10 cellular contexts compared by ENCODE assay signal in genomic region chr19:7918615-7919421, GRCh38. TPM values are rescaled to one million over a fixed set of nuclear protein-coding genes. Genes with fewer than 3 reads are reported as not detected.
DNase-seq lines count a peak whose midpoint lies in the region; ATAC-seq and TF ChIP-seq lines count a peak whose summit lies in the region.
"Had no signal": no experiment of that assay in that cellular context is flagged by ENCODE, and none has a peak within 500 bp of the region (broad histone marks: within the 10 kb centered on the region; RNA-seq: fewer than 3 reads in every experiment).

No MANE protein-coding gene starts in this region.

- H3K36me3 Mint-ChIP-seq in CD4-positive, alpha-beta memory T cell = peaks cover 0 to 2% of the 10 kb centered on the region in 2 donors
- peaks cover 2% of the 10 kb centered on the region for H3K36me3 Mint-ChIP-seq in activated naive CD8-positive, alpha-beta T cell treated with anti-CD3 and anti-CD28 coated beads, Interleukin-2, amount 10 ng/mL, durations not matched to agents 7 days and 5 days
- H3K36me3 Mint-ChIP-seq in natural killer cell treated with Interleukin-12 subunit alpha and Interleukin-12 subunit beta and Interleukin-15 and Interleukin-18, amount 100 ng/mL, for 72 hours = no peaks in the 10 kb centered on the region

- H3K4me1 ChIP-seq in CD4-positive, alpha-beta memory T cell (ENCODE audit: insufficient read depth, low read length) = peaks cover 52% of the 10 kb centered on the region
- H3K4me1 ChIP-seq in HEK293 (ENCODE audit: control insufficient read depth, insufficient read depth, low read length) = peaks cover 3% of the 10 kb centered on the region; the same call in 1 of the 2 replicates

- H3K9me3 ChIP-seq in CD4-positive, alpha-beta memory T cell (ENCODE audit: control insufficient read depth in 1 of 2, low read length in 2 of 2) = no peaks in the 10 kb centered on the region
- no peaks in the 10 kb centered on the region for H3K9me3 ChIP-seq in HEK293 (ENCODE audit: control insufficient read depth, insufficient read depth, low read depth, low read length)
- H3K9me3 ChIP-seq: neutrophil had no signal

- peak overlapping the region in 7 of 8 donors; percentile 15 to 94 (median 84) for H3K4me3 Mint-ChIP-seq in CD4-positive, alpha-beta memory T cell
- peak overlapping the region; percentile 82 for H3K4me3 Mint-ChIP-seq in activated naive CD8-positive, alpha-beta T cell treated with anti-CD3 and anti-CD28 coated beads, Interleukin-2, amount 10 ng/mL, durations not matched to agents 7 days and 5 days
- peak overlapping the region; percentile 45 for H3K4me3 Mint-ChIP-seq in natural killer cell treated with Interleukin-12 subunit alpha and Interleukin-12 subunit beta and Interleukin-15 and Interleukin-18, amount 100 ng/mL, for 72 hours

- peaks cover 16 to 27% of the 10 kb centered on the region in 2 donors for H3K27me3 Mint-ChIP-seq in CD4-positive, alpha-beta memory T cell
- H3K27me3 Mint-ChIP-seq in activated naive CD8-positive, alpha-beta T cell treated with anti-CD3 and anti-CD28 coated beads, Interleukin-2, amount 10 ng/mL, durations not matched to agents 7 days and 5 days = peaks cover 43% of the 10 kb centered on the region
- H3K27me3 Mint-ChIP-seq in natural killer cell treated with Interleukin-12 subunit alpha and Interleukin-12 subunit beta and Interleukin-15 and Interleukin-18, amount 100 ng/mL, for 72 hours = peaks cover 6 to 7% of the 10 kb centered on the region in 2 donors

- CTCF ChIA-PET in CD4-positive, alpha-beta memory T cell (lab: Charles Lee; ENCODE audit: partially characterized antibody) = interaction anchor here (1.2 to 7.3 kb wide), 6 partner anchors 11 to 50 kb away, joined by 3 to 66 read pairs (median 16); partner anchors contain the start of genes MAP2K7 and TIMM44
- CTCF ChIA-PET in HEK293 (lab: Yijun Ruan, JAX) = interaction anchor here (0.7 to 3.1 kb wide), 8 partner anchors 10 to 401 kb away, joined by 3 to 25 read pairs (median 3); partner anchors contain the start of genes MAP2K7 and TIMM44

- peak overlapping the region in 2 of 7 donors; percentile 85 to 89 for H3K27ac Mint-ChIP-seq in CD4-positive, alpha-beta memory T cell
- peak overlapping the region; percentile 81 for H3K27ac Mint-ChIP-seq in activated naive CD8-positive, alpha-beta T cell treated with anti-CD3 and anti-CD28 coated beads, Interleukin-2, amount 10 ng/mL, durations not matched to agents 7 days and 5 days
- no peak overlapping the region for H3K27ac Mint-ChIP-seq in natural killer cell treated with Interleukin-12 subunit alpha and Interleukin-12 subunit beta and Interleukin-15 and Interleukin-18, amount 100 ng/mL, for 72 hours

- H3K4me3 ChIP-seq in CD4-positive, alpha-beta memory T cell (ENCODE audit: low read length in 2 of 2) = no peak overlapping the region
- H3K4me3 ChIP-seq in HEK293 (ENCODE audit: low read depth, low read length) = no peak overlapping the region

- POLR2A ChIA-PET in CD4-positive, alpha-beta memory T cell (lab: Charles Lee; ENCODE audit: partially characterized antibody) = interaction anchor here (1.1 to 5.6 kb wide), 7 partner anchors 10 to 1460 kb away, joined by 3 to 82 read pairs (median 21); partner anchors contain the start of genes MAP2K7, SLC25A23 and TIMM44
- POLR2A ChIA-PET in HEK293 (lab: Yijun Ruan, JAX) = interaction anchor here (1.1 to 3.5 kb wide), 11 partner anchors 7 to 87 kb away, joined by 3 to 36 read pairs (median 14); partner anchors contain the start of genes ELAVL1, LRRC8E, MAP2K7 and TIMM44
- POLR2A ChIA-PET in activated naive CD8-positive, alpha-beta T cell treated with anti-CD3 and anti-CD28 coated beads, Interleukin-2, amount 10 ng/mL, durations not matched to agents 7 days and 5 days (lab: Charles Lee) = interaction anchor here (0.7 to 1.9 kb wide), 3 partner anchors 9 to 24 kb away, joined by 3 to 4 read pairs (median 3); partner anchors contain the start of genes MAP2K7 and TIMM44

- H3K4me1 Mint-ChIP-seq in CD4-positive, alpha-beta memory T cell = peaks cover 14 to 59% (median 38%) of the 10 kb centered on the region in 4 donors
- peaks cover 22% of the 10 kb centered on the region for H3K4me1 Mint-ChIP-seq in activated naive CD8-positive, alpha-beta T cell treated with anti-CD3 and anti-CD28 coated beads, Interleukin-2, amount 10 ng/mL, durations not matched to agents 7 days and 5 days
- peaks cover 14 to 17% of the 10 kb centered on the region in 2 donors for H3K4me1 Mint-ChIP-seq in natural killer cell treated with Interleukin-12 subunit alpha and Interleukin-12 subunit beta and Interleukin-15 and Interleukin-18, amount 100 ng/mL, for 72 hours (ENCODE audit: low read depth in 2 of 2)

- peaks cover 13% of the 10 kb centered on the region for H3K27me3 ChIP-seq in CD4-positive, alpha-beta memory T cell (ENCODE audit: insufficient read depth, low read length)

- H3K36me3 ChIP-seq in CD4-positive, alpha-beta memory T cell (ENCODE audit: insufficient read depth, low read length) = peaks cover 15% of the 10 kb centered on the region
- peaks cover 0 to 15% of the 10 kb centered on the region in 2 experiments; a peak in 1 of 3 replicates for H3K36me3 ChIP-seq in HEK293 (ENCODE audit: control insufficient read depth in 2 of 2, insufficient read depth in 1 of 2, low read length in 2 of 2)
- H3K36me3 ChIP-seq: neutrophil had no signal

- peaks cover 0 to 4% (median 0%) of the 10 kb centered on the region in 8 donors for H3K9me3 Mint-ChIP-seq in CD4-positive, alpha-beta memory T cell
- no peaks in the 10 kb centered on the region for H3K9me3 Mint-ChIP-seq in activated naive CD8-positive, alpha-beta T cell treated with anti-CD3 and anti-CD28 coated beads, Interleukin-2, amount 10 ng/mL, durations not matched to agents 7 days and 5 days
- no peaks in the 10 kb centered on the region for H3K9me3 Mint-ChIP-seq in natural killer cell treated with Interleukin-12 subunit alpha and Interleukin-12 subunit beta and Interleukin-15 and Interleukin-18, amount 100 ng/mL, for 72 hours

- DNase-seq in CD4-positive, alpha-beta memory T cell = no peak
- DNase-seq in activated naive CD8-positive, alpha-beta T cell treated with anti-CD3 and anti-CD28 coated beads, Interleukin-2, amount 10 ng/mL, durations not matched to agents 7 days and 5 days = no peak
- no peak for DNase-seq in natural killer cell treated with Interleukin-12 subunit alpha and Interleukin-12 subunit beta and Interleukin-15 and Interleukin-18, amount 100 ng/mL, for 72 hours (ENCODE audit: low spot score)
- DNase-seq in NCI-H526 (lab: John Stamatoyannopoulos, UW) = no peak
- no peak for DNase-seq in effector CD8-positive, alpha-beta T cell (lab: John Stamatoyannopoulos, UW)
- no peak for DNase-seq in NCI-H1092 (lab: John Stamatoyannopoulos, UW)

- H3K27ac ChIP-seq in CD4-positive, alpha-beta memory T cell (ENCODE audit: low read depth, low read length) = no peak overlapping the region
- H3K27ac ChIP-seq in HEK293 (ENCODE audit: extremely low read depth, low read depth, low read length) = no peak overlapping the region

- no peak for TF ChIP-seq CTCF in HEK293 (tag by site-specific recombination; IDR thresholded peaks at IDR 0.05)

- no peak for ATAC-seq in activated naive CD8-positive, alpha-beta T cell treated with anti-CD3 and anti-CD28 coated beads, Interleukin-2, amount 10 ng/mL, durations not matched to agents 7 days and 5 days (ENCODE audit: low read depth)
- ATAC-seq in natural killer cell treated with Interleukin-12 subunit alpha and Interleukin-12 subunit beta and Interleukin-15 and Interleukin-18, amount 100 ng/mL, for 72 hours = no peak
- no peak for ATAC-seq in GM21360 (IDR thresholded peaks at IDR 0.05; ENCODE audit: unreplicated experiment)

- intact Hi-C loops in CD4-positive, alpha-beta memory T cell (cut with micrococcal nuclease) = no loop called here

TF ChIP-seq in HEK293, 187 proteins besides CTCF, POLR2A, EP300 and RAD21:
- no peak for TF ChIP-seq ZNF629 (tag by site-specific recombination; IDR thresholded peaks at IDR 0.05)
- peak; percentile 40; the same call in 1 of the 2 replicates for TF ChIP-seq KLF1 (tag by site-specific recombination; IDR thresholded peaks at IDR 0.05)

RNA-seq across cellular contexts. Expression of gene SNAPC2, which starts 1.3 kb away (rescaled TPM):
- total RNA-seq in CD4-positive, alpha-beta memory T cell = 10 to 100 TPM; 16.3 to 18.9 TPM
- polyA plus RNA-seq in CD4-positive, alpha-beta memory T cell = 10 to 100 TPM in 1 of 2 donors, 1 to 10 TPM in 1; 9.0 to 22.1 TPM
- total RNA-seq in activated naive CD8-positive, alpha-beta T cell treated with anti-CD3 and anti-CD28 coated beads, Interleukin-2, amount 10 ng/mL, durations not matched to agents 7 days and 5 days = 10 to 100 TPM; 18.3 to 20.7 TPM
- 10 to 100 TPM; 25.4 to 48.6 TPM for total RNA-seq in natural killer cell treated with Interleukin-12 subunit alpha and Interleukin-12 subunit beta and Interleukin-15 and Interleukin-18, amount 100 ng/mL, for 72 hours

RNA-seq across cellular contexts. Expression of gene TGFBR3L, which starts 4.2 kb away (rescaled TPM):
- total RNA-seq in CD4-positive, alpha-beta memory T cell = under 1 TPM; 0.93 to 1.00 TPM
- polyA plus RNA-seq in CD4-positive, alpha-beta memory T cell = not detected
- 1 to 10 TPM; 2.2 to 3.6 TPM for total RNA-seq in activated naive CD8-positive, alpha-beta T cell treated with anti-CD3 and anti-CD28 coated beads, Interleukin-2, amount 10 ng/mL, durations not matched to agents 7 days and 5 days
- total RNA-seq in natural killer cell treated with Interleukin-12 subunit alpha and Interleukin-12 subunit beta and Interleukin-15 and Interleukin-18, amount 100 ng/mL, for 72 hours = 1 to 10 TPM; 4.7 to 5.6 TPM
- total RNA-seq: urinary bladder had no signal

RNA-seq across cellular contexts. Expression of gene CTXN1, which starts 7.1 kb away (rescaled TPM):
- not detected for total RNA-seq in CD4-positive, alpha-beta memory T cell
- not detected for polyA plus RNA-seq in CD4-positive, alpha-beta memory T cell
- total RNA-seq in activated naive CD8-positive, alpha-beta T cell treated with anti-CD3 and anti-CD28 coated beads, Interleukin-2, amount 10 ng/mL, durations not matched to agents 7 days and 5 days = not detected
- under 1 TPM in 1 of 2 donors, not detected in 1; 0.33 TPM for total RNA-seq in natural killer cell treated with Interleukin-12 subunit alpha and Interleukin-12 subunit beta and Interleukin-15 and Interleukin-18, amount 100 ng/mL, for 72 hours

RNA-seq across cellular contexts. Expression of gene MAP2K7, which starts 15.1 kb away (rescaled TPM):
- total RNA-seq in CD4-positive, alpha-beta memory T cell = 10 to 100 TPM; 59.7 to 62.5 TPM
- 1 to 10 TPM in 1 of 2 donors, under 1 TPM in 1; 0.57 to 2.5 TPM for polyA plus RNA-seq in CD4-positive, alpha-beta memory T cell
- 10 to 100 TPM; 46.8 to 46.9 TPM for total RNA-seq in activated naive CD8-positive, alpha-beta T cell treated with anti-CD3 and anti-CD28 coated beads, Interleukin-2, amount 10 ng/mL, durations not matched to agents 7 days and 5 days
- total RNA-seq in natural killer cell treated with Interleukin-12 subunit alpha and Interleukin-12 subunit beta and Interleukin-15 and Interleukin-18, amount 100 ng/mL, for 72 hours = 10 to 100 TPM; 45.2 to 47.1 TPM

RNA-seq across cellular contexts. Expression of gene TIMM44, which starts 24.6 kb away (rescaled TPM):
- total RNA-seq in CD4-positive, alpha-beta memory T cell = 10 to 100 TPM; 71.6 to 71.9 TPM
- 10 to 100 TPM; 11.6 to 15.4 TPM for polyA plus RNA-seq in CD4-positive, alpha-beta memory T cell
- 10 to 100 TPM; 66.6 to 67.8 TPM for total RNA-seq in activated naive CD8-positive, alpha-beta T cell treated with anti-CD3 and anti-CD28 coated beads, Interleukin-2, amount 10 ng/mL, durations not matched to agents 7 days and 5 days
- total RNA-seq in natural killer cell treated with Interleukin-12 subunit alpha and Interleukin-12 subunit beta and Interleukin-15 and Interleukin-18, amount 100 ng/mL, for 72 hours = 100 to 1,000 TPM in 1 of 2 donors, 10 to 100 TPM in 1; 76.0 to 126 TPM
